8 cellular contexts compared by ENCODE assay signal in genomic region chr12:64083285-64084210, GRCh38.
DNase-seq lines count a peak whose midpoint lies in the region; ATAC-seq and TF ChIP-seq lines count a peak whose summit lies in the region.

No MANE protein-coding gene starts in this region.

- no peaks in the 10 kb centered on the region for H3K79me2 ChIP-seq in parathyroid adenoma

- no peak for ATAC-seq in HG03135 (IDR thresholded peaks at IDR 0.05; ENCODE audit: unreplicated experiment)
- ATAC-seq in HG03095 (IDR thresholded peaks at IDR 0.05; ENCODE audit: unreplicated experiment) = no peak

- H3K9ac ChIP-seq in parathyroid adenoma = no peak overlapping the region

- no peak overlapping the region for H3K4me3 Mint-ChIP-seq in activated CD4-positive, alpha-beta T cell treated with anti-CD3 and anti-CD28 coated beads, Interleukin-2, amount 10 ng/mL, durations not matched to agents 7 days and 5 days

- POLR2A ChIA-PET in activated CD4-positive, alpha-beta T cell treated with anti-CD3 and anti-CD28 coated beads, Interleukin-2, amount 10 ng/mL, durations not matched to agents 7 days and 5 days (lab: Charles Lee) = interaction anchor here (0.5 kb wide), 1 partner anchor 704 kb away, joined by 4 read pairs; no protein-coding TSS in a partner anchor

- no peak for TF ChIP-seq CTCF in fibroblast of mammary gland (conservative IDR thresholded peaks at IDR 0.05; ENCODE audit: control insufficient read depth, insufficient read depth, low read depth, low read length)
- TF ChIP-seq CTCF in parathyroid adenoma (IDR thresholded peaks at IDR 0.05) = no peak

- no peaks in the 10 kb centered on the region for H3K36me3 Mint-ChIP-seq in activated CD4-positive, alpha-beta T cell treated with anti-CD3 and anti-CD28 coated beads, Interleukin-2, amount 10 ng/mL, durations not matched to agents 7 days and 5 days (ENCODE audit: low read depth)

- peaks cover 22% of the 10 kb centered on the region for H3K4me1 ChIP-seq in parathyroid adenoma

- H3K27me3 ChIP-seq in parathyroid adenoma (ENCODE audit: control insufficient read depth, insufficient read depth, low read length) = no peaks in the 10 kb centered on the region

- H3K4me3 ChIP-seq in fibroblast of mammary gland (ENCODE audit: control insufficient read depth, low read depth, low read length) (no peak overlapping the region), parathyroid adenoma (ENCODE audit: low read depth, low read length) (no peak overlapping the region)

- no peaks in the 10 kb centered on the region for H3K9me3 ChIP-seq in parathyroid adenoma (ENCODE audit: control insufficient read depth, low read length)

- H3K36me3 ChIP-seq in parathyroid adenoma (ENCODE audit: control insufficient read depth, insufficient read depth, low read length) = no peaks in the 10 kb centered on the region

- CTCF ChIA-PET in activated CD4-positive, alpha-beta T cell treated with anti-CD3 and anti-CD28 coated beads, Interleukin-2, amount 10 ng/mL, durations not matched to agents 7 days and 5 days (lab: Charles Lee) = no interaction called here

- H3K27ac Mint-ChIP-seq in activated CD4-positive, alpha-beta T cell treated with anti-CD3 and anti-CD28 coated beads, Interleukin-2, amount 10 ng/mL, durations not matched to agents 7 days and 5 days = no peak overlapping the region

- no peaks in the 10 kb centered on the region for H3K9me3 Mint-ChIP-seq in activated CD4-positive, alpha-beta T cell treated with anti-CD3 and anti-CD28 coated beads, Interleukin-2, amount 10 ng/mL, durations not matched to agents 7 days and 5 days

- DNase-seq in CD1c-positive myeloid dendritic cell (ENCODE audit: extremely low spot score) (peak; percentile 37), NCI-H69 (lab: John Stamatoyannopoulos, UW) (peak; percentile 91), fibroblast of mammary gland (ENCODE audit: low read depth) (peak; percentile 96)
- DNase-seq in activated CD4-positive, alpha-beta T cell treated with anti-CD3 and anti-CD28 coated beads, Interleukin-2, amount 10 ng/mL, durations not matched to agents 7 days and 5 days = no peak
- DNase-seq in activated effector memory CD4-positive, alpha-beta T cell treated with anti-CD3 and anti-CD28 coated beads, Interleukin-2, amount 50 U/mL, for 16 hours = no peak

- peak overlapping the region; percentile 65 for H2AFZ ChIP-seq in parathyroid adenoma

- H3K27me3 Mint-ChIP-seq in activated CD4-positive, alpha-beta T cell treated with anti-CD3 and anti-CD28 coated beads, Interleukin-2, amount 10 ng/mL, durations not matched to agents 7 days and 5 days = peaks cover 2% of the 10 kb centered on the region

- peak overlapping the region; percentile 58 for H3K27ac ChIP-seq in parathyroid adenoma

- H3K4me1 Mint-ChIP-seq in activated CD4-positive, alpha-beta T cell treated with anti-CD3 and anti-CD28 coated beads, Interleukin-2, amount 10 ng/mL, durations not matched to agents 7 days and 5 days = peaks cover 5% of the 10 kb centered on the region

- H3K4me2 ChIP-seq in parathyroid adenoma (ENCODE audit: low read length) = no peak overlapping the region

Comparison
In these comparisons a context has a peak if more than half of its experiments do, and no peak if none do; other contexts are left out.
1. DNase-seq: peak in CD1c-positive myeloid dendritic cell (single experiment), NCI-H69 (single experiment) and fibroblast of mammary gland (single experiment); none in activated CD4-positive, alpha-beta T cell treated with anti-CD3 and anti-CD28 coated beads, Interleukin-2, amount 10 ng/mL, durations not matched to agents 7 days and 5 days (single experiment) and activated effector memory CD4-positive, alpha-beta T cell treated with anti-CD3 and anti-CD28 coated beads, Interleukin-2, amount 50 U/mL, for 16 hours (single experiment).